In genomic region chr5:1535646-1536045, GRCh38 we compare ENCODE assay signal across 15 cellular contexts. TPM values are rescaled to one million over a fixed set of nuclear protein-coding genes. Genes with fewer than 3 reads are reported as not detected.
DNase-seq lines count a peak whose midpoint lies in the region; ATAC-seq and TF ChIP-seq lines count a peak whose summit lies in the region.
"Had no signal": no experiment of that assay in that cellular context is flagged by ENCODE, and none has a peak within 500 bp of the region (broad histone marks: within the 10 kb centered on the region; RNA-seq: fewer than 3 reads in every experiment).

No MANE protein-coding gene starts in this region.

- H4K20me1 ChIP-seq in Karpas-422 (ENCODE audit: insufficient read depth, low read depth, low read length): no peaks in the 10 kb centered on the region

- peaks cover 5% of the 10 kb centered on the region; the same call in 1 of the 2 replicates for H3K9me3 ChIP-seq in Karpas-422 (ENCODE audit: low read length)
- H3K9me3 ChIP-seq in prostate gland: no peaks in the 10 kb centered on the region
- H3K9me3 ChIP-seq: mucosa of descending colon had no signal

- H3K27me3 ChIP-seq in Karpas-422 (ENCODE audit: low read length) (no peaks in the 10 kb centered on the region), prostate gland (replicated peaks; ENCODE audit: insufficient read depth) (no peaks in the 10 kb centered on the region)

- no peaks in the 10 kb centered on the region for H3K36me3 Mint-ChIP-seq in activated T-cell treated with anti-CD3 and anti-CD28 coated beads, Interleukin-2, amount 50 U/mL, for 4 hours (ENCODE audit: insufficient read depth)
- H3K36me3 Mint-ChIP-seq in activated naive CD8-positive, alpha-beta T cell: no peaks in the 10 kb centered on the region
- H3K36me3 Mint-ChIP-seq in natural killer cell: no peaks in the 10 kb centered on the region

- no peak for TF ChIP-seq CTCF in natural killer cell (IDR thresholded peaks at IDR 0.05)
- no peak for TF ChIP-seq CTCF in prostate gland (IDR thresholded peaks at IDR 0.05)

- peak overlapping the region; percentile 78 for H3K4me3 Mint-ChIP-seq in activated T-cell treated with anti-CD3 and anti-CD28 coated beads, Interleukin-2, amount 50 U/mL, for 4 hours
- H3K4me3 Mint-ChIP-seq in activated naive CD8-positive, alpha-beta T cell: peak overlapping the region; percentile 77
- peak overlapping the region; percentile 87 for H3K4me3 Mint-ChIP-seq in natural killer cell

- H3K4me1 ChIP-seq in Karpas-422 (ENCODE audit: low read length) (peaks cover 53% of the 10 kb centered on the region), prostate gland (replicated peaks) (no peaks in the 10 kb centered on the region)

- H3K9me2 ChIP-seq in Karpas-422 (replicated peaks; ENCODE audit: insufficient read depth, low read length): no peaks in the 10 kb centered on the region

- peaks cover 10% of the 10 kb centered on the region; the same call in 1 of the 2 replicates for H3K79me2 ChIP-seq in Karpas-422 (ENCODE audit: low read length)

- intact Hi-C loops in natural killer cell (cut with micrococcal nuclease): loop anchor here (2.0 to 10.0 kb wide), 4 partner anchors 17 to 161 kb away; no protein-coding TSS in a partner anchor
- intact Hi-C loops in prostate gland (cut with DNase I): no loop called here

- H3K27ac ChIP-seq in Karpas-422 (ENCODE audit: low read length) (peak overlapping the region; percentile 53), prostate gland (no peak overlapping the region)

- H3K36me3 ChIP-seq in Karpas-422 (ENCODE audit: insufficient read depth, low read length) (no peaks in the 10 kb centered on the region), prostate gland (no peaks in the 10 kb centered on the region)

- peak overlapping the region; percentile 64 for H3K9ac ChIP-seq in Karpas-422 (ENCODE audit: low read length)

- peaks cover 33% of the 10 kb centered on the region for H3K4me1 Mint-ChIP-seq in activated T-cell treated with anti-CD3 and anti-CD28 coated beads, Interleukin-2, amount 50 U/mL, for 4 hours (ENCODE audit: low read depth)
- H3K4me1 Mint-ChIP-seq in activated naive CD8-positive, alpha-beta T cell (ENCODE audit: low read depth): peaks cover 31% of the 10 kb centered on the region
- H3K4me1 Mint-ChIP-seq in natural killer cell: peaks cover 36 to 37% of the 10 kb centered on the region in 2 donors

- no peaks in the 10 kb centered on the region for H3K9me3 Mint-ChIP-seq in activated T-cell treated with anti-CD3 and anti-CD28 coated beads, Interleukin-2, amount 50 U/mL, for 4 hours
- H3K9me3 Mint-ChIP-seq in activated naive CD8-positive, alpha-beta T cell (ENCODE audit: low read depth): no peaks in the 10 kb centered on the region
- no peaks in the 10 kb centered on the region for H3K9me3 Mint-ChIP-seq in natural killer cell

- H3K4me3 ChIP-seq in Karpas-422 (ENCODE audit: low read length) (peak overlapping the region; percentile 49), prostate gland (no peak overlapping the region)
- H3K4me3 ChIP-seq: mucosa of descending colon had no signal

- no peak for ATAC-seq in activated T-cell treated with anti-CD3 and anti-CD28 coated beads, Interleukin-2, amount 50 U/mL, for 4 hours
- ATAC-seq in natural killer cell: no peak

- peak overlapping the region; percentile 72 for H3K4me2 ChIP-seq in Karpas-422 (ENCODE audit: low read depth, low read length, poor library complexity, severe bottlenecking)

- peak overlapping the region; percentile 60; the same call in 1 of the 2 replicates for H2AFZ ChIP-seq in Karpas-422 (ENCODE audit: low read length)

- DNase-seq in activated T-cell treated with anti-CD3 and anti-CD28 coated beads, Interleukin-2, amount 50 U/mL, for 4 hours: no peak
- DNase-seq in activated T-cell treated with anti-CD3 and anti-CD28 coated beads for 4 hours: no peak
- no peak for DNase-seq in Karpas-422
- DNase-seq in natural killer cell: no peak
- DNase-seq in NCI-H1930 (lab: John Stamatoyannopoulos, UW): no peak
- DNase-seq in prostate gland (ENCODE audit: low spot score): no peak
- DNase-seq in NCI-H1694 treated with DMSO at 0.1 percent for 48 hours (lab: John Stamatoyannopoulos, UW): no peak
- DNase-seq: foreskin melanocyte, NCI-H1694, NCI-H446 treated with DMSO at 0.1 percent for 48 hours, occipital lobe, SIG-M5, substantia nigra had no signal

- TF ChIP-seq POLR2A in prostate gland (IDR thresholded peaks at IDR 0.05): no peak

- WGBS in prostate gland: 85% methylated on average over 3 of the region's 3 CpGs

- peak overlapping the region; percentile 94 for H3K27ac Mint-ChIP-seq in activated naive CD8-positive, alpha-beta T cell
- peak overlapping the region; percentile 93 to 99 for H3K27ac Mint-ChIP-seq in natural killer cell

- peaks cover 3% of the 10 kb centered on the region for H3K27me3 Mint-ChIP-seq in activated T-cell treated with anti-CD3 and anti-CD28 coated beads, Interleukin-2, amount 50 U/mL, for 4 hours (ENCODE audit: low read depth)
- H3K27me3 Mint-ChIP-seq in activated naive CD8-positive, alpha-beta T cell: no peaks in the 10 kb centered on the region
- H3K27me3 Mint-ChIP-seq in natural killer cell (ENCODE audit: low read depth in 2 of 2): no peaks in the 10 kb centered on the region

RNA-seq across cellular contexts. Expression of gene LPCAT1, which starts 11.9 kb away (rescaled TPM):
- total RNA-seq in activated T-cell treated with anti-CD3 and anti-CD28 coated beads, Interleukin-2, amount 50 U/mL, for 4 hours: 10 to 100 TPM; 60.6 to 76.8 (median 65.7) TPM
- total RNA-seq in Karpas-422 (2014; rRNA removed; shearing (Covaris generic); ENCODE audit: low replicate concordance): 115 and 124 TPM in 2 replicates
- total RNA-seq in natural killer cell (100 to 1,000 TPM; 196 to 302 (median 252) TPM), prostate gland (10 to 100 TPM; 22.6 to 23.9 TPM)
